In genomic region chr14:75981826-75982723, GRCh38 we compare ENCODE assay signal across 8 cellular contexts. TPM values are rescaled to one million over a fixed set of nuclear protein-coding genes. Genes with fewer than 3 reads are reported as not detected.
A peak's percentile ranks its signal among the peaks of the same experiment; 100 is the strongest.
DNase-seq lines count a peak whose midpoint lies in the region; ATAC-seq and TF ChIP-seq lines count a peak whose summit lies in the region.

Gene TGFB3 (minus strand): TSS chr14:75981995. CDS start chr14:75980893, 1,102 bp downstream.

- no peaks in the 10 kb centered on the region for H3K36me3 ChIP-seq in liver (ENCODE audit: control insufficient read depth in 4 of 4, insufficient read depth in 3 of 4, low read depth in 1 of 4, low read length in 3 of 4)

- DNase-seq in NCI-H526 treated with DMSO at 0.1 percent for 48 hours (lab: John Stamatoyannopoulos, UW): peak; percentile 62
- DNase-seq in activated CD4-positive, alpha-beta T cell treated with anti-CD3 and anti-CD28 coated beads, Interleukin-2, amount 50 U/mL, for 4 hours: peak; percentile 65 to 70
- DNase-seq in dermis blood vessel endothelial cell: peak; percentile 85
- peak; percentile 78 to 79 for DNase-seq in stimulated activated CD4-positive, alpha-beta T cell treated with anti-CD3 and anti-CD28 coated beads, Interleukin-2, amount 100 ng/mL, for 24 hours

- peak; percentile 64 to 74 for TF ChIP-seq RAD21 in liver (IDR thresholded peaks at IDR 0.05)

- H3K27ac ChIP-seq in liver (ENCODE audit: low read depth in 1 of 2, low read length in 2 of 2): peak within 1 kb of the TSS; percentile 60 to 93

- no peaks in the 10 kb centered on the region for H3K9me3 ChIP-seq in liver (ENCODE audit: control insufficient read depth in 4 of 4, low read length in 3 of 4)

- peak; percentile 57 for ATAC-seq in GM18511 (IDR thresholded peaks at IDR 0.05; ENCODE audit: unreplicated experiment)
- ATAC-seq in HG03460 (IDR thresholded peaks at IDR 0.05; ENCODE audit: unreplicated experiment): peak; percentile 47
- ATAC-seq in HG03159 (IDR thresholded peaks at IDR 0.05; ENCODE audit: unreplicated experiment): no peak

- H3K4me3 ChIP-seq in liver (ENCODE audit: low read depth in 1 of 3, low read length in 3 of 3): peak within 1 kb of the TSS; percentile 49 to 79 (median 67)

- TF ChIP-seq CTCF in liver (IDR thresholded peaks at IDR 0.05; ENCODE audit: low read depth, low read length, missing input control): peak; percentile 53

- WGBS in liver: under 1% methylated on average over 64 of the region's 64 CpGs

- H3K27me3 ChIP-seq in liver (ENCODE audit: control insufficient read depth in 4 of 4, insufficient read depth in 4 of 4, low read length in 3 of 4): no peaks in the 10 kb centered on the region

- peak within 1 kb of the TSS; percentile 46 to 84 for H3K9ac ChIP-seq in liver (ENCODE audit: low read depth in 1 of 2, low read length in 2 of 2)

- H3K4me1 ChIP-seq in liver (ENCODE audit: control insufficient read depth in 4 of 4, insufficient read depth in 4 of 4, low read length in 3 of 4): peaks cover 2 to 65% (median 38%) of the 10 kb centered on the region in 4 donors

TF ChIP-seq in liver, 16 proteins besides CTCF, POLR2A, EP300 and RAD21:
- no peak for TF ChIP-seq TAF1 (conservative IDR thresholded peaks at IDR 0.05)
- TF ChIP-seq YY1 (IDR thresholded peaks at IDR 0.05): peak; percentile 33
- no peak for TF ChIP-seq ATF3 (IDR thresholded peaks at IDR 0.05)
- TF ChIP-seq HNF4A (conservative IDR thresholded peaks at IDR 0.05): peak in 1 of 2 donors; percentile 4
- TF ChIP-seq, protein P1, sequence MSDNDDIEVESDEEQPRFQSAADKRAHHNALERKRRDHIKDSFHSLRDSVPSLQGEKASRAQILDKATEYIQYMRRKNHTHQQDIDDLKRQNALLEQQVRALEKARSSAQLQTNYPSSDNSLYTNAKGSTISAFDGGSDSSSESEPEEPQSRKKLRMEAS (IDR thresholded peaks at IDR 0.05): peak; percentile 54
- TF ChIP-seq SP1 (IDR thresholded peaks at IDR 0.05): peak; percentile 50
- no peak for TF ChIP-seq GABPA (IDR thresholded peaks at IDR 0.05 in 1 of 2, conservative IDR thresholded peaks at IDR 0.05 in 1 of 2)
- TF ChIP-seq FOXA1 (IDR thresholded peaks at IDR 0.05): no peak
- no peak for TF ChIP-seq HNF4G (IDR thresholded peaks at IDR 0.05)
- TF ChIP-seq, protein P2, sequence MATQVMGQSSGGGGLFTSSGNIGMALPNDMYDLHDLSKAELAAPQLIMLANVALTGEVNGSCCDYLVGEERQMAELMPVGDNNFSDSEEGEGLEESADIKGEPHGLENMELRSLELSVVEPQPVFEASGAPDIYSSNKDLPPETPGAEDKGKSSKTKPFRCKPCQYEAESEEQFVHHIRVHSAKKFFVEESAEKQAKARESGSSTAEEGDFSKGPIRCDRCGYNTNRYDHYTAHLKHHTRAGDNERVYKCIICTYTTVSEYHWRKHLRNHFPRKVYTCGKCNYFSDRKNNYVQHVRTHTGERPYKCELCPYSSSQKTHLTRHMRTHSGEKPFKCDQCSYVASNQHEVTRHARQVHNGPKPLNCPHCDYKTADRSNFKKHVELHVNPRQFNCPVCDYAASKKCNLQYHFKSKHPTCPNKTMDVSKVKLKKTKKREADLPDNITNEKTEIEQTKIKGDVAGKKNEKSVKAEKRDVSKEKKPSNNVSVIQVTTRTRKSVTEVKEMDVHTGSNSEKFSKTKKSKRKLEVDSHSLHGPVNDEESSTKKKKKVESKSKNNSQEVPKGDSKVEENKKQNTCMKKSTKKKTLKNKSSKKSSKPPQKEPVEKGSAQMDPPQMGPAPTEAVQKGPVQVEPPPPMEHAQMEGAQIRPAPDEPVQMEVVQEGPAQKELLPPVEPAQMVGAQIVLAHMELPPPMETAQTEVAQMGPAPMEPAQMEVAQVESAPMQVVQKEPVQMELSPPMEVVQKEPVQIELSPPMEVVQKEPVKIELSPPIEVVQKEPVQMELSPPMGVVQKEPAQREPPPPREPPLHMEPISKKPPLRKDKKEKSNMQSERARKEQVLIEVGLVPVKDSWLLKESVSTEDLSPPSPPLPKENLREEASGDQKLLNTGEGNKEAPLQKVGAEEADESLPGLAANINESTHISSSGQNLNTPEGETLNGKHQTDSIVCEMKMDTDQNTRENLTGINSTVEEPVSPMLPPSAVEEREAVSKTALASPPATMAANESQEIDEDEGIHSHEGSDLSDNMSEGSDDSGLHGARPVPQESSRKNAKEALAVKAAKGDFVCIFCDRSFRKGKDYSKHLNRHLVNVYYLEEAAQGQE (IDR thresholded peaks at IDR 0.05): peak; percentile 57
- TF ChIP-seq FOXA2 (IDR thresholded peaks at IDR 0.05): no peak
- TF ChIP-seq NR2F2 (IDR thresholded peaks at IDR 0.05): peak; percentile 56
- peak; percentile 32 to 59 for TF ChIP-seq RXRA (IDR thresholded peaks at IDR 0.05)

RNA-seq across cellular contexts. Expression of gene TGFB3, which starts in this region (rescaled TPM):
- total RNA-seq in dermis blood vessel endothelial cell: 2.6 and 4.1 TPM in 2 replicates
- 1 to 10 TPM; 2.1 to 5.8 TPM for total RNA-seq in liver
- 1 to 10 TPM; 2.1 to 4.3 TPM for polyA plus RNA-seq in liver
